2 cellular contexts compared by ENCODE assay signal in genomic region chr15:52214553-52214952, GRCh38.
TF ChIP-seq lines count a peak whose summit lies in the region.

No MANE protein-coding gene starts in this region.

TF ChIP-seq in A549, 52 proteins besides CTCF, POLR2A, EP300 and RAD21 (continued from another document):
- TF ChIP-seq CHD4 (IDR thresholded peaks at IDR 0.05; ENCODE audit: borderline replicate concordance) = no peak
- TF ChIP-seq SMC3 (IDR thresholded peaks at IDR 0.05) = no peak
- no peak for TF ChIP-seq HOXA7 (CRISPR knock-in tag; IDR thresholded peaks at IDR 0.05)
- TF ChIP-seq FOSL2 (IDR thresholded peaks at IDR 0.05) = no peak
- TF ChIP-seq FOSL2 (CRISPR knock-in tag; IDR thresholded peaks at IDR 0.05) = no peak
- TF ChIP-seq JUNB (IDR thresholded peaks at IDR 0.05) = no peak
- no peak for TF ChIP-seq ZSCAN20 (CRISPR knock-in tag; IDR thresholded peaks at IDR 0.05)
- TF ChIP-seq GATA3 (IDR thresholded peaks at IDR 0.05; ENCODE audit: borderline replicate concordance) = no peak
- no peak for TF ChIP-seq REST (IDR thresholded peaks at IDR 0.05)
- no peak for TF ChIP-seq CEBPB (IDR thresholded peaks at IDR 0.05)
- no peak for TF ChIP-seq PHF8 (IDR thresholded peaks at IDR 0.05; ENCODE audit: borderline replicate concordance, low read depth)
- no peak for TF ChIP-seq RFX5 (IDR thresholded peaks at IDR 0.05)
- TF ChIP-seq SREBF2 (IDR thresholded peaks at IDR 0.05) = no peak
- no peak for TF ChIP-seq ZFP36 (IDR thresholded peaks at IDR 0.05; ENCODE audit: borderline replicate concordance, partially characterized antibody)
- no peak for TF ChIP-seq ATOH8 (CRISPR knock-in tag; IDR thresholded peaks at IDR 0.05; ENCODE audit: low read depth)
- no peak for TF ChIP-seq CHD2 (IDR thresholded peaks at IDR 0.05; ENCODE audit: low read length, partially characterized antibody)
- no peak for TF ChIP-seq MAFK (IDR thresholded peaks at IDR 0.05; ENCODE audit: partially characterized antibody)
- TF ChIP-seq POLR2AphosphoS2 (conservative IDR thresholded peaks at IDR 0.05; ENCODE audit: low read length) = no peak
- no peak for TF ChIP-seq KDM5A (IDR thresholded peaks at IDR 0.05)
TF ChIP-seq in A549: peak in this region for 0.

TF ChIP-seq in K562, 482 proteins besides CTCF, POLR2A, EP300 and RAD21 (continued from another document):
- peak; percentile 75 for TF ChIP-seq ZBTB40 (IDR thresholded peaks at IDR 0.05)
- peak; percentile 50; the same call in 1 of the 2 replicates for TF ChIP-seq ZBTB40 (CRISPR knock-in tag; IDR thresholded peaks at IDR 0.05)
- 0 out of 2 replicates have a peak, but pooled peaks have one; percentile 34 for TF ChIP-seq ZNF384 (IDR thresholded peaks at IDR 0.05; ENCODE audit: low read depth, low read length)
